Comparison of ENCODE assay signal across 8 cellular contexts in genomic region chr5:150781706-150782614, GRCh38. TPM values are rescaled to one million over a fixed set of nuclear protein-coding genes. Genes with fewer than 3 reads are reported as not detected.
A peak's percentile ranks its signal among the peaks of the same experiment; 100 is the strongest.
DNase-seq lines count a peak whose midpoint lies in the region; TF ChIP-seq lines count a peak whose summit lies in the region.

No MANE protein-coding gene starts in this region.

- H3K4me2 ChIP-seq in mesendoderm (ENCODE audit: low read length), result no peak overlapping the region

- H3K4me1 Mint-ChIP-seq in activated naive CD4-positive, alpha-beta T cell treated with anti-CD3 and anti-CD28 coated beads, Interleukin-2, amount 50 U/mL, for 24 hours, result peaks cover 84% of the 10 kb centered on the region

- H3K27ac ChIP-seq in breast epithelium (peak overlapping the region; percentile 94 to 97), mesendoderm (ENCODE audit: low read depth, low read length) (no peak overlapping the region)

- TF ChIP-seq CTCF in breast epithelium (IDR thresholded peaks at IDR 0.05), result no peak

- intact Hi-C loops in breast epithelium (cut with DNase I; ENCODE audit: low total_unique reads), result loop anchor here (2.0 kb wide), 1 partner anchor 15 kb away; no protein-coding TSS in a partner anchor

- H3K27ac Mint-ChIP-seq in activated naive CD4-positive, alpha-beta T cell treated with anti-CD3 and anti-CD28 coated beads, Interleukin-2, amount 50 U/mL, for 24 hours, result peak overlapping the region; percentile 92

- H3K79me1 ChIP-seq in mesendoderm (ENCODE audit: low read length), result no peaks in the 10 kb centered on the region

- peaks cover 5% of the 10 kb centered on the region for H3K9me3 Mint-ChIP-seq in activated naive CD4-positive, alpha-beta T cell treated with anti-CD3 and anti-CD28 coated beads, Interleukin-2, amount 50 U/mL, for 24 hours

- H3K9ac ChIP-seq in mesendoderm (ENCODE audit: low read length), result no peak overlapping the region

- no peaks in the 10 kb centered on the region for H3K27me3 Mint-ChIP-seq in activated naive CD4-positive, alpha-beta T cell treated with anti-CD3 and anti-CD28 coated beads, Interleukin-2, amount 50 U/mL, for 24 hours

- peaks cover 9 to 31% of the 10 kb centered on the region in 2 donors for H3K4me1 ChIP-seq in breast epithelium
- peaks cover 11% of the 10 kb centered on the region for H3K4me1 ChIP-seq in mesendoderm (ENCODE audit: control insufficient read depth, low read depth, low read length)

- H3K79me2 ChIP-seq in mesendoderm (ENCODE audit: control insufficient read depth, insufficient read depth, low read length), result no peaks in the 10 kb centered on the region

- H2AK5ac ChIP-seq in mesendoderm (ENCODE audit: low read length), result peak overlapping the region; percentile 45

- peak overlapping the region; percentile 80 for H3K23ac ChIP-seq in mesendoderm (ENCODE audit: low read length)

- no peaks in the 10 kb centered on the region for H3K9me3 ChIP-seq in breast epithelium

- no peak overlapping the region for H2BK5ac ChIP-seq in mesendoderm (ENCODE audit: low read length)

- no peak overlapping the region for H4K8ac ChIP-seq in mesendoderm (ENCODE audit: low read depth, low read length)

- H3K36me3 Mint-ChIP-seq in activated naive CD4-positive, alpha-beta T cell treated with anti-CD3 and anti-CD28 coated beads, Interleukin-2, amount 50 U/mL, for 24 hours, result peaks cover 5% of the 10 kb centered on the region

- TF ChIP-seq POLR2A in breast epithelium (IDR thresholded peaks at IDR 0.05), result no peak

- no peak overlapping the region for H3K4ac ChIP-seq in mesendoderm (ENCODE audit: low read depth, low read length)

- peak overlapping the region; percentile 25 for H3K56ac ChIP-seq in mesendoderm (ENCODE audit: low read length)

- H3K18ac ChIP-seq in mesendoderm (ENCODE audit: low read length), result no peak overlapping the region

- H3K36me3 ChIP-seq in breast epithelium (no peaks in the 10 kb centered on the region), mesendoderm (ENCODE audit: control insufficient read depth, insufficient read depth, low read length) (no peaks in the 10 kb centered on the region)

- no peak overlapping the region for H4K5ac ChIP-seq in mesendoderm (ENCODE audit: low read length)

- no peak overlapping the region for H2BK15ac ChIP-seq in mesendoderm (replicated peaks; ENCODE audit: low read depth)

- no peak overlapping the region for H2BK120ac ChIP-seq in mesendoderm (ENCODE audit: low read depth, low read length)

- H3K27me3 ChIP-seq in breast epithelium, result no peaks in the 10 kb centered on the region
- no peaks in the 10 kb centered on the region for H3K27me3 ChIP-seq in mesendoderm (ENCODE audit: insufficient read depth, low read length, poor library complexity)

- peak overlapping the region in 2 of 3 donors; percentile 67 to 89 for H3K4me3 ChIP-seq in breast epithelium
- H3K4me3 ChIP-seq in mesendoderm (ENCODE audit: low read length), result no peak overlapping the region

- WGBS in mesendoderm (ENCODE audit: extremely low coverage, insufficient coverage, low lambda C conversion rate), result no CpG with 5 or more reads among the region's 10 CpGs

- no peak overlapping the region for H3K4me3 Mint-ChIP-seq in activated naive CD4-positive, alpha-beta T cell treated with anti-CD3 and anti-CD28 coated beads, Interleukin-2, amount 50 U/mL, for 24 hours

- DNase-seq in activated naive CD4-positive, alpha-beta T cell treated with Interleukin-2 at 50 U/mL for 16 hours, result no peak
- DNase-seq in breast epithelium (ENCODE audit: low spot score in 2 of 2) (peak in 1 of 2 donors; percentile 51), mesendoderm (no peak), AML-193 (lab: John Stamatoyannopoulos, UW) (no peak), kidney glomerular epithelial cell (lab: John Stamatoyannopoulos, UW) (no peak), NAMALWA (ENCODE audit: low spot score) (no peak), SW480 (ENCODE audit: low spot score) (no peak)

RNA-seq across cellular contexts. Expression of gene SMIM3, which starts 3.4 kb away (rescaled TPM):
- 100 to 1,000 TPM in 1 of 3 donors, 10 to 100 TPM in 2; 47.9 to 191 (median 81.0) TPM for total RNA-seq in breast epithelium
- polyA plus RNA-seq in mesendoderm (2013, experiment 1 of 2), result 5.9 TPM
- polyA plus RNA-seq in mesendoderm (2013, experiment 2 of 2), result 5.6 TPM

RNA-seq across cellular contexts. Expression of gene DCTN4, which starts 23.1 kb away (rescaled TPM):
- 10 to 100 TPM; 68.5 to 99.5 (median 83.4) TPM for total RNA-seq in breast epithelium
- 28.3 TPM for polyA plus RNA-seq in mesendoderm (2013, experiment 1 of 2)
- polyA plus RNA-seq in mesendoderm (2013, experiment 2 of 2), result 26.7 TPM
